8 cellular contexts compared by ENCODE assay signal in the genomic region with DNA sequence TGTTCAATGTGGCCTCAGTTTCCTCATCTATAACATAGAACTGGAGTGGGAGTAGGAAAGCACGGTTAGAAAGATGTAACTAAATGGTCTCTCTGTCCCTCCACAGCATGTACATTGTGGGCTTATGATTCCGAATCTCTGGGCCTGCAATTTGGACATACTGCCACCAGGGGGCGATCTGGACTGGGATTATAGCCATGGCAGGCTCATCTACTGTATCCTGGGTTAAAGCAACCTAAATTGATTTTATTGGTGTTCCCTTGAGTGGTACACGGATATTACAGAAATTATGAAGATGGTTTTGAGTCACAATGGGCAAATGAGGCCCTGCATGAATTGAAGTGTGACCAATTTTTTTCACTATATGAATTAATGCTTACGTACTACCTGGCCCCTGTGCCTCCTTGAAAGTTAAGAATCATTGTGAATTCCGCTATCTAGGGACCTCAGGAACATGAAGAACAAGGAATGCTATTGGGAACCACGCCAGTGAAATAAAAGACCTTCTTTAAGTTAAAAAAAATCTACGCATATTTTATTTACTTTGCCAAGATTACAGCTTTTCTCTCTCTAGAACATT. TPM values are rescaled to one million over a fixed set of nuclear protein-coding genes. Genes with fewer than 3 reads are reported as not detected.
DNase-seq lines count a peak whose midpoint lies in the region; ATAC-seq and TF ChIP-seq lines count a peak whose summit lies in the region.

No MANE protein-coding gene starts in this region.

- no peaks in the 10 kb centered on the region for H3K4me1 ChIP-seq in right lobe of liver

- intact Hi-C loops in right lobe of liver (cut with DNase I): no loop called here

- DNase-seq in AG09319 (ENCODE audit: extremely low read depth, low read depth) (no peak), HUDEP-2 (lab: John Stamatoyannopoulos, UW; ENCODE audit: unreplicated experiment in 76 of 76) (peak in 45 of 76 experiments; percentile 9 to 65 (median 34)), right lobe of liver (peak in 1 of 3 donors; percentile 14), cerebellum (ENCODE audit: low spot score) (no peak), GOT3 (lab: John Stamatoyannopoulos, UW) (no peak), NCI-H1436 treated with DMSO at 0.1 percent for 48 hours (lab: John Stamatoyannopoulos, UW) (no peak), NCI-H146 (lab: John Stamatoyannopoulos, UW) (no peak)
- DNase-seq in activated T-cell treated with anti-CD3 and anti-CD28 coated beads, Interleukin-2, amount 50 U/mL, for 1 hour: peak; percentile 41

- no peaks in the 10 kb centered on the region for H3K36me3 ChIP-seq in right lobe of liver

- no peaks in the 10 kb centered on the region for H3K27me3 ChIP-seq in right lobe of liver

- no peak overlapping the region for H3K27ac ChIP-seq in right lobe of liver

- H3K4me3 ChIP-seq in right lobe of liver: no peak overlapping the region

- TF ChIP-seq CTCF in AG09319 (IDR thresholded peaks at IDR 0.05; ENCODE audit: low read depth, low read length) (peak; percentile 29), right lobe of liver (IDR thresholded peaks at IDR 0.05) (peak; percentile 50 to 68 (median 54))

- no peak for TF ChIP-seq POLR2A in right lobe of liver (IDR thresholded peaks at IDR 0.05)

- peaks cover 0 to 12% (median 6%) of the 10 kb centered on the region in 4 donors for H3K9me3 ChIP-seq in right lobe of liver

- WGBS in right lobe of liver (ENCODE audit: insufficient coverage, low coverage, low lambda C conversion rate, missing lambda C conversion rate): 53% methylated on average over 8 of the region's 8 CpGs

- peak in 1 of 4 donors; percentile 56 for ATAC-seq in right lobe of liver

RNA-seq across cellular contexts. Expression of gene TST, which starts 32.9 kb away (rescaled TPM):
- 100 to 1,000 TPM; 223 to 355 (median 321) TPM for total RNA-seq in right lobe of liver
- 6.8 TPM for total RNA-seq in cerebellum

RNA-seq across cellular contexts. Expression of gene MPST, which starts 33.2 kb away (rescaled TPM):
- total RNA-seq in right lobe of liver (100 to 1,000 TPM; 153 to 301 (median 214) TPM), cerebellum (22.9 TPM)

Comparison
In these comparisons a context has a peak if more than half of its experiments do, and no peak if none do; other contexts are left out.
1. DNase-seq: peak in HUDEP-2 (45 of 76) and activated T-cell treated with anti-CD3 and anti-CD28 coated beads, Interleukin-2, amount 50 U/mL, for 1 hour (single experiment); none in AG09319 (single experiment), cerebellum (single experiment), GOT3 (single experiment), NCI-H1436 treated with DMSO at 0.1 percent for 48 hours (single experiment) and NCI-H146 (single experiment).
2. RNA of gene TST, which starts 32.9 kb away (total RNA-seq): 223 to 355 TPM in right lobe of liver; 6.8 TPM in cerebellum (single experiment); every median in the first group is over 10 times any median in the second.